Comparison of ENCODE assay signal across 13 cellular contexts in genomic region chr3:184419171-184419570, GRCh38. TPM values are rescaled to one million over a fixed set of nuclear protein-coding genes. Genes with fewer than 3 reads are reported as not detected.
"Had no signal": no experiment of that assay in that cellular context is flagged by ENCODE, and none has a peak within 500 bp of the region (broad histone marks: within the 10 kb centered on the region; RNA-seq: fewer than 3 reads in every experiment).

No MANE protein-coding gene starts in this region.

- DNase-seq: activated CD4-positive, alpha-beta memory T cell treated with anti-CD3 and anti-CD28 coated beads for 36 hours; activated CD8-positive, alpha-beta memory T cell treated with anti-CD3 and anti-CD28 coated beads, Interleukin-2, amount 10 ng/mL, durations not matched to agents 7 days and 5 days; activated effector memory CD4-positive, alpha-beta T cell treated with Interleukin-2 at 50 U/mL for 16 hours; activated T-cell treated with anti-CD3 and anti-CD28 coated beads, Interleukin-2, amount 50 U/mL, for 1 hour; amniotic stem cell; central memory CD4-positive, alpha-beta T cell; effector memory CD8-positive, alpha-beta T cell; heart left ventricle; immature natural killer cell; retina; stimulated activated CD4-positive, alpha-beta T cell treated with anti-CD3 and anti-CD28 coated beads, Interleukin-2, amount 100 ng/mL, for 48 hours; stimulated activated naive B cell treated with anti-CD40 and anti-IgM and Interleukin-4, amounts not matched to agents 10 μg/mL and 1 μg/mL and 100 μg/mL, for 72 hours; WERI-Rb-1 had no signal

RNA-seq across cellular contexts. Expression of gene CHRD, which starts 39.3 kb away (rescaled TPM):
- total RNA-seq: activated CD8-positive, alpha-beta memory T cell treated with anti-CD3 and anti-CD28 coated beads, Interleukin-2, amount 10 ng/mL, durations not matched to agents 7 days and 5 days had no signal

RNA-seq across cellular contexts. Expression of gene THPO, which starts 41.2 kb away (rescaled TPM):
- total RNA-seq: activated CD4-positive, alpha-beta memory T cell treated with anti-CD3 and anti-CD28 coated beads for 36 hours; activated CD8-positive, alpha-beta memory T cell treated with anti-CD3 and anti-CD28 coated beads, Interleukin-2, amount 10 ng/mL, durations not matched to agents 7 days and 5 days had no signal
